10 cellular contexts compared by ENCODE assay signal in genomic region chr22:46078241-46079092, GRCh38.
DNase-seq lines count a peak whose midpoint lies in the region; ATAC-seq and TF ChIP-seq lines count a peak whose summit lies in the region.
"Had no signal": no experiment of that assay in that cellular context is flagged by ENCODE, and none has a peak within 500 bp of the region (broad histone marks: within the 10 kb centered on the region; RNA-seq: fewer than 3 reads in every experiment).

No MANE protein-coding gene starts in this region.

- peak overlapping the region; percentile 97 to 99 for H3K27ac ChIP-seq in tibial artery

- H3K9me3 ChIP-seq in tibial artery, result no peaks in the 10 kb centered on the region

- DNase-seq in NCI-H2107 treated with DMSO at 0.1 percent for 48 hours (lab: John Stamatoyannopoulos, UW; ENCODE audit: unreplicated experiment) (peak; percentile 51), NCI-H2107 (lab: John Stamatoyannopoulos, UW) (no peak), anterior cingulate cortex (lab: John Stamatoyannopoulos, UW) (peak in 33 of 58 donors; percentile 43 to 86 (median 71)), inferior parietal cortex (ENCODE audit: extremely low spot score) (peak; percentile 65), tibial artery (peak; percentile 68 to 90), progenitor cell of endocrine pancreas (ENCODE audit: low spot score, unreplicated experiment) (no peak)
- DNase-seq: activated CD8-positive, alpha-beta T cell treated with anti-CD3 and anti-CD28 coated beads for 36 hours had no signal

- peaks cover 5 to 84% (median 65%) of the 10 kb centered on the region in 4 donors for H3K4me1 ChIP-seq in tibial artery

- TF ChIP-seq CTCF in tibial artery (IDR thresholded peaks at IDR 0.05), result no peak
- TF ChIP-seq CTCF in progenitor cell of endocrine pancreas (IDR thresholded peaks at IDR 0.05; ENCODE audit: unreplicated experiment), result no peak

- H3K4me3 Mint-ChIP-seq in progenitor cell of endocrine pancreas (ENCODE audit: low read depth), result no peak overlapping the region
- H3K4me3 Mint-ChIP-seq: activated CD8-positive, alpha-beta T cell treated with anti-CD3 and anti-CD28 coated beads for 36 hours; CD4-positive, alpha-beta T cell had no signal

- intact Hi-C loops in tibial artery (cut with DNase I; ENCODE audit: low total_unique reads), result no loop called here

- no peaks in the 10 kb centered on the region for H3K4me1 Mint-ChIP-seq in progenitor cell of endocrine pancreas (ENCODE audit: low read depth)

- no peaks in the 10 kb centered on the region for H3K36me3 Mint-ChIP-seq in progenitor cell of endocrine pancreas (ENCODE audit: insufficient read depth)

- H3K27me3 Mint-ChIP-seq in progenitor cell of endocrine pancreas, result peaks cover 66% of the 10 kb centered on the region
- H3K27me3 Mint-ChIP-seq: activated CD8-positive, alpha-beta T cell treated with anti-CD3 and anti-CD28 coated beads for 36 hours; CD4-positive, alpha-beta T cell had no signal

- peak overlapping the region; percentile 85 to 90 for H3K4me3 ChIP-seq in tibial artery

- no peaks in the 10 kb centered on the region for H3K27me3 ChIP-seq in tibial artery

- ATAC-seq in GM18861 (IDR thresholded peaks at IDR 0.05; ENCODE audit: unreplicated experiment) (no peak), GM21723 (IDR thresholded peaks at IDR 0.05; ENCODE audit: unreplicated experiment) (no peak)
- ATAC-seq: activated CD8-positive, alpha-beta T cell treated with anti-CD3 and anti-CD28 coated beads for 36 hours had no signal

- H3K36me3 ChIP-seq in tibial artery, result peaks cover 0 to 11% (median 5%) of the 10 kb centered on the region in 3 donors

- H3K9me3 Mint-ChIP-seq in progenitor cell of endocrine pancreas (ENCODE audit: low read depth), result no peaks in the 10 kb centered on the region
- H3K9me3 Mint-ChIP-seq: activated CD8-positive, alpha-beta T cell treated with anti-CD3 and anti-CD28 coated beads for 36 hours; CD4-positive, alpha-beta T cell had no signal

- H3K27ac Mint-ChIP-seq in progenitor cell of endocrine pancreas, result no peak overlapping the region
- H3K27ac Mint-ChIP-seq: activated CD8-positive, alpha-beta T cell treated with anti-CD3 and anti-CD28 coated beads for 36 hours; CD4-positive, alpha-beta T cell had no signal

Comparison
In these comparisons a context has a peak if more than half of its experiments do, and no peak if none do; other contexts are left out.
1. DNase-seq: peak in NCI-H2107 treated with DMSO at 0.1 percent for 48 hours (single experiment), anterior cingulate cortex (33 of 58), inferior parietal cortex (single experiment) and tibial artery (2 of 2); none in NCI-H2107 (single experiment) and progenitor cell of endocrine pancreas (single experiment).